ENCODE assay signal across 14 cellular contexts in the genomic region with DNA sequence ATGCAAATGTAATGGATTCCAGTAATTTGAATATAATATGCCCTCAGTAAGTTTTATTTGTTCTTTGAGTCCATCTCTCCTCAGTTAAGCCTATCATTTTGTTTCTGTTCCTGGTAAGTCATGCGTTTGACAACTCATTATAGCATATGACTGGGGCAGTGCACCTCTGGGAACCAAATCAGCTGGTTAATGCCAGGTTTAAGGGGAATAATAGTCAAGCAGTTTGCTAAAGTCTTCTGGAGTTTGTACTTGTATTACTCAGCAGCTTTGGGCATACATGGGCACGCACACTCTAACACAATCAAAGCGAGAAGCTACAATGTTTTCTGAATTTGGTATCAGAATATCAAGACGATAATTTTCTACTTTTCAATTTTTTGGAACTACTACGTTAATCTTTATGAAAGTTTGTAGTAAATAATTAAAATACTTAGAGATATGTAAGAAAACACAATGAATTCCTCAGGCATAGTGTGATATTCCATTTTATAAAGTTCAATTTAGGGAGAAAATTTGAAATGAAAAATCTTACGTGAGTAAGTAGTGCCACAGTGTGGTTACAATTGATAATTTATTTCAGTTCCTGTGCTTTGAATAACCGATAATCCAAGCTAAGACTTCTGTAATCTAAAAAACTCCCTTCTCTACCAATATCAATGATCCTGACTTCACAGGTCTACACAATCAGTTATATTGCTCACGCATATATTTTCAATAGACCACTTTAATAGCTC. TPM values are rescaled to one million over a fixed set of nuclear protein-coding genes. Genes with fewer than 3 reads are reported as not detected.
A peak's percentile ranks its signal among the peaks of the same experiment; 100 is the strongest.
DNase-seq lines count a peak whose midpoint lies in the region; ATAC-seq, FAIRE-seq and TF ChIP-seq lines count a peak whose summit lies in the region.
"Had no signal": no experiment of that assay in that cellular context is flagged by ENCODE, and none has a peak within 500 bp of the region (broad histone marks: within the 10 kb centered on the region; RNA-seq: fewer than 3 reads in every experiment).

No MANE protein-coding gene starts in this region.

- H3K9me2 ChIP-seq in Loucy (replicated peaks; ENCODE audit: low read depth, low read length) = no peaks in the 10 kb centered on the region

- H3K27me3 ChIP-seq in Loucy (ENCODE audit: insufficient read depth, low read length, poor library complexity, severe bottlenecking) (no peaks in the 10 kb centered on the region), spleen (replicated peaks in 1 of 7) (no peaks in the 10 kb centered on the region)

- no peaks in the 10 kb centered on the region for H3K79me2 ChIP-seq in Loucy (ENCODE audit: insufficient read depth, low read length)

- peak; percentile 94 for FAIRE-seq in D721Med (lab: Jason Lieb, UNC)

- H3K27me3 Mint-ChIP-seq in brain = no peaks in the 10 kb centered on the region

- peak overlapping the region; percentile 13 for H3K4me2 ChIP-seq in Loucy (ENCODE audit: low read depth, low read length, poor library complexity, severe bottlenecking)

- no peak overlapping the region for H2AFZ ChIP-seq in Loucy (ENCODE audit: low read length)

- intact Hi-C loops in spleen (cut with DNase I; ENCODE audit: low total_unique reads) = loop anchor here (10.0 kb wide), 2 partner anchors 858 to 898 kb away; no protein-coding TSS in a partner anchor

- no peak overlapping the region for H3K4me3 Mint-ChIP-seq in brain

- H3K27ac ChIP-seq in coronary artery (no peak overlapping the region), spleen (no peak overlapping the region)

- H3K36me3 ChIP-seq in Loucy (ENCODE audit: insufficient read depth, low read length) (no peaks in the 10 kb centered on the region), spleen (no peaks in the 10 kb centered on the region)

- TF ChIP-seq CTCF in D721Med (IDR thresholded peaks at IDR 0.05; ENCODE audit: insufficient read depth, missing control alignments) = peak; percentile 58
- TF ChIP-seq CTCF in Loucy (conservative IDR thresholded peaks at IDR 0.05; ENCODE audit: low read length) = peak; percentile 51
- TF ChIP-seq CTCF in brain (conservative IDR thresholded peaks at IDR 0.05) = peak; percentile 73 to 74
- TF ChIP-seq CTCF in coronary artery (IDR thresholded peaks at IDR 0.05) = no peak
- TF ChIP-seq CTCF in spleen (IDR thresholded peaks at IDR 0.05 in 8 of 11, conservative IDR thresholded peaks at IDR 0.05 in 3 of 11) = peak in 4 of 11 experiments; percentile 11 to 21 (median 18)

- peaks cover 16% of the 10 kb centered on the region for H3K4me1 Mint-ChIP-seq in brain

- H3K4me3 ChIP-seq in Loucy (ENCODE audit: low read length, poor library complexity, severe bottlenecking) (no peak overlapping the region), coronary artery (no peak overlapping the region), spleen (no peak overlapping the region)

- H3K9me3 Mint-ChIP-seq in brain = peaks cover 0 to 3% (median 0%) of the 10 kb centered on the region in 5 experiments

- peak overlapping the region in 2 of 5 experiments; percentile 3 to 50 for H3K27ac Mint-ChIP-seq in brain

- H3K36me3 Mint-ChIP-seq in brain = no peaks in the 10 kb centered on the region

- no peak for DNase-seq in D721Med (ENCODE audit: insufficient read length, low spot score)
- peak; percentile 45 for DNase-seq in myocyte (ENCODE audit: low read depth)
- no peak for DNase-seq in HUDEP-2 (lab: John Stamatoyannopoulos, UW; ENCODE audit: unreplicated experiment in 76 of 76)
- no peak for DNase-seq in coronary artery (ENCODE audit: low spot score)
- no peak for DNase-seq in spleen
- DNase-seq: GF-D8; H7; hippocampal formation; NCI-H187 treated with DMSO at 0.1 percent for 48 hours; stimulated activated CD4-positive, alpha-beta T cell treated with anti-CD3 and anti-CD28 coated beads, Interleukin-1b, Interleukin-23, amount 100 ng/mL, for 48 hours; SW 1271 had no signal

- ATAC-seq in GM19395 (IDR thresholded peaks at IDR 0.05; ENCODE audit: unreplicated experiment) = no peak

- 64 to 74% (median 70%) methylated on average over 8 of the region's 8 CpGs for WGBS in spleen, 5 donors

- peaks cover 4% of the 10 kb centered on the region for H3K4me1 ChIP-seq in Loucy (ENCODE audit: insufficient read depth, low read length, poor library complexity, severe bottlenecking)
- H3K4me1 ChIP-seq in spleen = peaks cover 0 to 11% (median 2%) of the 10 kb centered on the region in 6 donors

- H3F3A ChIP-seq in Loucy (ENCODE audit: low read depth) = no peaks in the 10 kb centered on the region

- no peaks in the 10 kb centered on the region for H4K20me1 ChIP-seq in Loucy (ENCODE audit: insufficient read depth, low read length, poor library complexity, severe bottlenecking)

- no peak for TF ChIP-seq POLR2A in spleen (IDR thresholded peaks at IDR 0.05)

- H3K9ac ChIP-seq in Loucy (ENCODE audit: low read depth, low read length, poor library complexity, severe bottlenecking) = no peak overlapping the region

- H3K9me3 ChIP-seq in Loucy (ENCODE audit: insufficient read depth, low read depth, low read length) = no peaks in the 10 kb centered on the region
- no peaks in the 10 kb centered on the region for H3K9me3 ChIP-seq in spleen

RNA-seq across cellular contexts. Expression of gene KCTD3, which starts 43.8 kb away (rescaled TPM):
- polyA plus RNA-seq in brain (ENCODE audit: insufficient read depth, low read depth, low replicate concordance) (31.8 TPM), spleen (10 to 100 TPM in 1 of 3 donors, 1 to 10 TPM in 2; 7.6 to 11.1 (median 8.5) TPM)
- total RNA-seq in myocyte (32.1 and 35.2 TPM in 2 replicates), spleen (10 to 100 TPM; 13.2 to 33.0 (median 24.2) TPM)
- 18.1 TPM for polyA plus RNA-seq in myocyte (2012)
